Comparison of ENCODE assay signal across 8 cellular contexts in the genomic region with DNA sequence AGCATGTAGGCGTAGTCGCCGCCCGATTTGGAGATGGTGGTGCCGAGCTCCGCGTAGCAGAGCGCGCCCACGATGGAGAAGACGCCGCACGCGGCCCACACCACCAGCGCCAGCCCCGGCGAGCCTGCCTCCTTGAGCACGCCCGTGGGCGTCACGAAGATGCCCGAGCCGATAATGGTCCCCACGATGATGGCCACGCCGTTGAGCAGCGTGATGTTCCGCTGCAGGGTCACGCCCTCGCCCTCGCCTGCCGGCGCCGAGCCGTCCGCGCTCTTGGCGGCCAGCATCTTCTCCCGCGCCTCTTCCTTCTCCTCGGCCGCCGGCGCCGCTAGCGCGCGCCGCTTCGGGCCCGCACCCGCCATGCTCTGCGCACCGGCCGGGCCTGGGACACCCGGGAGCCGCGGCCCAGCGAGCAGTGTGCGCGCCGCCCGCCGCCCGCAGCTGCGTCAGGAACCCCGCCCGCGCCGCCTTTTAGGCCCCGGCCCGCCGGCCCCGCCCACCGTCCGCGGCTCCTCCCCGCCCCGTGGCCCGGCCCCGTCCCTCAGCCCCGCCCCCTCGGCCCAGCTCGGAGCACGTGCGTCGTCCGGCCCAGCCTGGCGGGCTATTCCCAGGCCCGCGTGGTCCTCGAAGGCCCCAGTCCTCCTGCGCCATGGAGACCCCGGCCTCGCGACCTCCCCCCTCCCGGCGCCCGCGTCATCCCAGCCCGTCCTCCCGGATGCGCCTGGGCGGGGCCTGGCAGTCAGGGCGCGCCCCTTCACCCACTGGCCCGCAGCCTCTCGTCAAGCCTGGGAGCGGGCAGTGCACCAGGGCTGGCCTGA. TPM values are rescaled to one million over a fixed set of nuclear protein-coding genes. Genes with fewer than 3 reads are reported as not detected.
A peak's percentile ranks its signal among the peaks of the same experiment; 100 is the strongest.
DNase-seq lines count a peak whose midpoint lies in the region; ATAC-seq and TF ChIP-seq lines count a peak whose summit lies in the region.
"Not testable (repeated sequence)": the region's sequence is repeated elsewhere in the genome, so short reads cannot be mapped to it uniquely, and the experiment has no call there.

Gene SLC7A5, minus strand, starts transcription at position 447 of the 818 bp plus-strand sequence. Its CDS starts 85 bp downstream, at position 362.

- not testable (repeated sequence) for TF ChIP-seq CTCF in C4-2B (conservative IDR thresholded peaks at IDR 0.05)

- peak within 1 kb of the TSS; percentile 62 for H3K27ac ChIP-seq in C4-2B
- peak within 1 kb of the TSS; percentile 70 for H3K27ac ChIP-seq in epithelial cell of prostate

- H3K4me1 Mint-ChIP-seq in activated T-cell treated with anti-CD3 and anti-CD28 coated beads, Interleukin-2, amount 50 U/mL, for 24 hours (ENCODE audit: low read depth), result peaks cover 60% of the 10 kb centered on the region

- not testable (repeated sequence) for H3K9me3 Mint-ChIP-seq in activated T-cell treated with anti-CD3 and anti-CD28 coated beads, Interleukin-2, amount 50 U/mL, for 24 hours

- ATAC-seq in GM19463 (IDR thresholded peaks at IDR 0.05; ENCODE audit: unreplicated experiment) (peak; percentile 66), HG03571 (IDR thresholded peaks at IDR 0.05; ENCODE audit: unreplicated experiment) (peak; percentile 68)

- peak within 1 kb of the TSS; percentile 98 for H3K4me3 Mint-ChIP-seq in activated T-cell treated with anti-CD3 and anti-CD28 coated beads, Interleukin-2, amount 50 U/mL, for 24 hours

- peaks cover 48% of the 10 kb centered on the region for H3K36me3 Mint-ChIP-seq in activated T-cell treated with anti-CD3 and anti-CD28 coated beads, Interleukin-2, amount 50 U/mL, for 24 hours (ENCODE audit: low read depth)

- peak; percentile 73 for DNase-seq in RPMI7951 (ENCODE audit: low read depth)
- DNase-seq in activated T-cell treated with anti-CD3 and anti-CD28 coated beads, Interleukin-2, amount 50 U/mL, for 24 hours, result peak; percentile 95
- not testable (repeated sequence) for DNase-seq in epithelial cell of prostate (ENCODE audit: low read depth, low spot score)
- DNase-seq in midbrain (lab: John Stamatoyannopoulos, UW), result peak; percentile 63
- DNase-seq in stimulated activated CD8-positive, alpha-beta memory T cell treated with anti-CD3 and anti-CD28 coated beads, Interleukin-12 subunit alpha, Interleukin-12 subunit beta, amount 100 ng/mL, for 24 hours (ENCODE audit: extremely low read depth), result peak; percentile 76

- not testable (repeated sequence) for H3K27me3 Mint-ChIP-seq in activated T-cell treated with anti-CD3 and anti-CD28 coated beads, Interleukin-2, amount 50 U/mL, for 24 hours

- peak within 1 kb of the TSS; percentile 100 for H3K27ac Mint-ChIP-seq in activated T-cell treated with anti-CD3 and anti-CD28 coated beads, Interleukin-2, amount 50 U/mL, for 24 hours

RNA-seq across cellular contexts. Expression of gene SLC7A5, which starts in this region (rescaled TPM):
- 27.3 and 31.8 TPM in 2 replicates for total RNA-seq in RPMI7951 (2014; rRNA removed; shearing (Covaris generic))
